1 cellular context compared by ENCODE assay signal in genomic region chr3:102163818-102164154, GRCh38.
TF ChIP-seq lines count a peak whose summit lies in the region.

No MANE protein-coding gene starts in this region.

TF ChIP-seq in WTC11, 78 proteins besides CTCF, POLR2A, EP300 and RAD21 (continued from another document):
- no peak for TF ChIP-seq AFF4 (CRISPR knock-in tag; IDR thresholded peaks at IDR 0.05; ENCODE audit: borderline replicate concordance)
- TF ChIP-seq RELA (CRISPR knock-in tag; IDR thresholded peaks at IDR 0.05; ENCODE audit: borderline replicate concordance), result no peak
- no peak for TF ChIP-seq ATF3 (CRISPR knock-in tag; conservative IDR thresholded peaks at IDR 0.05)
- TF ChIP-seq HMGA2 (CRISPR knock-in tag; IDR thresholded peaks at IDR 0.05), result no peak
- TF ChIP-seq FOXP4 (CRISPR knock-in tag; IDR thresholded peaks at IDR 0.05), result no peak
- no peak for TF ChIP-seq OVOL2 (CRISPR knock-in tag; IDR thresholded peaks at IDR 0.05; ENCODE audit: borderline replicate concordance)
- TF ChIP-seq ARID4B (CRISPR knock-in tag; IDR thresholded peaks at IDR 0.05; ENCODE audit: borderline replicate concordance), result no peak
TF ChIP-seq in WTC11: peak in this region for 0.
